ENCODE assay signal across 9 cellular contexts in genomic region chr2:28360742-28361293, GRCh38. TPM values are rescaled to one million over a fixed set of nuclear protein-coding genes. Genes with fewer than 3 reads are reported as not detected.
DNase-seq lines count a peak whose midpoint lies in the region; ATAC-seq and TF ChIP-seq lines count a peak whose summit lies in the region.
"Had no signal": no experiment of that assay in that cellular context is flagged by ENCODE, and none has a peak within 500 bp of the region (broad histone marks: within the 10 kb centered on the region; RNA-seq: fewer than 3 reads in every experiment).

No MANE protein-coding gene starts in this region.

- no peak overlapping the region; the same call in 1 of the 2 replicates for H3K4me2 ChIP-seq in SK-N-SH

- no peaks in the 10 kb centered on the region for H3K9me3 ChIP-seq in SK-N-SH

- CTCF ChIA-PET in SK-N-SH (lab: Yijun Ruan, JAX), result interaction anchor here (0.8 to 2.2 kb wide), 5 partner anchors 10 to 657 kb away, joined by 3 to 8 read pairs (median 5); no protein-coding TSS in a partner anchor

- no peak overlapping the region for H3K4me3 ChIP-seq in SK-N-SH (ENCODE audit: low read depth in 2 of 2, low read length in 1 of 2)
- H3K4me3 ChIP-seq in fibroblast of mammary gland (ENCODE audit: control insufficient read depth, low read depth, low read length), result no peak overlapping the region

- no peak for DNase-seq in SK-N-SH
- peak; percentile 11 for DNase-seq in RPMI8226
- DNase-seq in fibroblast of mammary gland (ENCODE audit: low read depth), result peak; percentile 90
- DNase-seq in sciatic nerve (ENCODE audit: low spot score), result peak; percentile 69
- DNase-seq in NCI-H2081 treated with DMSO at 0.1 percent for 48 hours (lab: John Stamatoyannopoulos, UW), result no peak

- 76% methylated on average over 12 of the region's 12 CpGs for WGBS in SK-N-SH (ENCODE audit: low lambda C conversion rate)

- ATAC-seq in SK-N-SH treated with all-trans-retinoic acid at 6 μM for 48 hours (no peak), sciatic nerve (no peak), HG03520 (IDR thresholded peaks at IDR 0.05; ENCODE audit: unreplicated experiment) (no peak), HG03460 (IDR thresholded peaks at IDR 0.05; ENCODE audit: unreplicated experiment) (no peak)
- ATAC-seq: activated CD4-positive, CD25-positive, alpha-beta regulatory T cell treated with anti-CD3 and anti-CD28 coated beads, Interleukin-2, amount 50 U/mL, for 24 hours had no signal

- no peak overlapping the region for H3K27ac ChIP-seq in SK-N-SH (ENCODE audit: low read depth in 2 of 2, low read length in 1 of 2)

- no peak overlapping the region for H2AFZ ChIP-seq in SK-N-SH (ENCODE audit: low read depth)

- no peaks in the 10 kb centered on the region for H3K36me3 ChIP-seq in SK-N-SH (replicated peaks in 1 of 2; ENCODE audit: control insufficient read depth in 1 of 2, insufficient read depth in 2 of 2, low read length in 1 of 2)

- POLR2A ChIA-PET in SK-N-SH (lab: Yijun Ruan, JAX), result interaction anchor here (1.2 kb wide), 1 partner anchor 30 kb away, joined by 5 read pairs; no protein-coding TSS in a partner anchor

- H3K9ac ChIP-seq in SK-N-SH, result no peak overlapping the region

- H3K79me2 ChIP-seq in SK-N-SH (ENCODE audit: insufficient read depth), result no peaks in the 10 kb centered on the region

- peaks cover 8 to 40% of the 10 kb centered on the region in 2 experiments; a peak in 3 of 4 replicates for H3K4me1 ChIP-seq in SK-N-SH (ENCODE audit: control insufficient read depth in 1 of 2, insufficient read depth in 2 of 2, low read depth in 1 of 2, low read length in 1 of 2)

- TF ChIP-seq RAD21 in SK-N-SH (IDR thresholded peaks at IDR 0.05; ENCODE audit: low read length), result no peak

- TF ChIP-seq EP300 in SK-N-SH (IDR thresholded peaks at IDR 0.05; ENCODE audit: borderline replicate concordance in 1 of 2, low read depth in 1 of 2, low read length in 1 of 2), result no peak

- H3F3A ChIP-seq in SK-N-SH (replicated peaks; ENCODE audit: insufficient read depth), result no peaks in the 10 kb centered on the region

- no peaks in the 10 kb centered on the region for H3K27me3 ChIP-seq in SK-N-SH (ENCODE audit: insufficient read depth)

- TF ChIP-seq CTCF in SK-N-SH (IDR thresholded peaks at IDR 0.05), result no peak
- TF ChIP-seq CTCF in fibroblast of mammary gland (conservative IDR thresholded peaks at IDR 0.05; ENCODE audit: control insufficient read depth, insufficient read depth, low read depth, low read length), result no peak

- H3K9me2 ChIP-seq in SK-N-SH, result no peaks in the 10 kb centered on the region

- intact Hi-C loops in sciatic nerve (cut with DNase I), result no loop called here

- H4K20me1 ChIP-seq in SK-N-SH (ENCODE audit: insufficient read depth), result no peaks in the 10 kb centered on the region

TF ChIP-seq in SK-N-SH, 30 proteins besides CTCF, POLR2A, EP300 and RAD21 (continues in another document):
- no peak for TF ChIP-seq ELF1 (IDR thresholded peaks at IDR 0.05)
- TF ChIP-seq TCF12 (IDR thresholded peaks at IDR 0.05), result peak; percentile 3; the same call in 1 of the 2 replicates
- no peak for TF ChIP-seq GATA2 (CRISPR knock-in tag; IDR thresholded peaks at IDR 0.05)
- TF ChIP-seq SIN3A (IDR thresholded peaks at IDR 0.05; ENCODE audit: borderline replicate concordance, low read depth, low read length), result no peak
- no peak for TF ChIP-seq RFX5 (IDR thresholded peaks at IDR 0.05; ENCODE audit: low read length)
- no peak for TF ChIP-seq REST (IDR thresholded peaks at IDR 0.05; ENCODE audit: low read depth, low read length)
- TF ChIP-seq FOXM1 (IDR thresholded peaks at IDR 0.05; ENCODE audit: low read depth), result no peak
- TF ChIP-seq RXRA (IDR thresholded peaks at IDR 0.05; ENCODE audit: borderline replicate concordance, low read depth), result no peak
- TF ChIP-seq CHD2 (IDR thresholded peaks at IDR 0.05; ENCODE audit: low read length, partially characterized antibody), result no peak
- TF ChIP-seq MXI1 (IDR thresholded peaks at IDR 0.05; ENCODE audit: low read depth, low read length), result no peak

TF ChIP-seq in SK-N-SH treated with all-trans-retinoic acid at 6 μM for 48 hours, 23 proteins besides CTCF, POLR2A, EP300 and RAD21:
- no peak for TF ChIP-seq BACH2 (CRISPR knock-in tag; IDR thresholded peaks at IDR 0.05; ENCODE audit: borderline replicate concordance)
- TF ChIP-seq ZFP30 (CRISPR knock-in tag; IDR thresholded peaks at IDR 0.05), result no peak

RNA-seq across cellular contexts. Expression of gene FOSL2, which starts 31.8 kb away (rescaled TPM):
- polyA plus RNA-seq in SK-N-SH (2012; rRNA removed), result 30.1 and 41.7 TPM in 2 replicates
- 20.1 and 23.0 TPM in 2 replicates for polyA plus RNA-seq in SK-N-SH (2012; cell fraction: cytosol; rRNA removed)
- polyA plus RNA-seq in SK-N-SH (2012; cell fraction: nucleus; rRNA removed), result 50.5 and 72.9 TPM in 2 replicates
- 230 TPM for total RNA-seq in sciatic nerve

Comparison
In these comparisons a context has a peak if more than half of its experiments do, and no peak if none do; other contexts are left out.
1. DNase-seq: peak in RPMI8226 (single experiment), fibroblast of mammary gland (single experiment) and sciatic nerve (single experiment); none in SK-N-SH (single experiment) and NCI-H2081 treated with DMSO at 0.1 percent for 48 hours (single experiment).